8 cellular contexts compared by ENCODE assay signal in genomic region chrX:132488819-132489255, GRCh38. TPM values are rescaled to one million over a fixed set of nuclear protein-coding genes. Genes with fewer than 3 reads are reported as not detected.
DNase-seq lines count a peak whose midpoint lies in the region; TF ChIP-seq lines count a peak whose summit lies in the region.

Gene MBNL3 (minus strand): TSS chrX:132489038. CDS start chrX:132439611, 49,427 bp downstream.

- H3K4me1 ChIP-seq in sigmoid colon, result no peaks in the 10 kb centered on the region

- no peak for TF ChIP-seq CTCF in GM10248 (IDR thresholded peaks at IDR 0.05; ENCODE audit: control extremely low read depth, extremely low read depth, low read depth, missing control alignments)
- no peak for TF ChIP-seq CTCF in sigmoid colon (IDR thresholded peaks at IDR 0.05)

- CTCF ChIA-PET in GM10248 (lab: Yijun Ruan, JAX) (interaction anchor here (0.7 kb wide), 1 partner anchor 26 kb away, joined by 3 read pairs; no protein-coding TSS in a partner anchor), HEK293T (lab: Yijun Ruan, JAX) (interaction anchor here (0.6 kb wide), 1 partner anchor 8 kb away, joined by 3 read pairs; no protein-coding TSS in a partner anchor)

- intact Hi-C loops in T-helper 1 cell treated with Interleukin-12 subunit alpha and Interleukin-12 subunit beta and Interleukin-4 antibody, amounts not matched to agents 30 ng/mL and 1 ng/mL, for 36 hours (cut with micrococcal nuclease), result loop anchor here (1.0 to 10.0 kb wide), 14 partner anchors 8 to 1976 kb away; partner anchors contain the start of genes ENOX2, HPRT1 and HS6ST2
- intact Hi-C loops in sigmoid colon (cut with DNase I), result no loop called here

- peak within 1 kb of the TSS; percentile 34 to 64 (median 59) for H3K4me3 ChIP-seq in sigmoid colon

- 0 to 1% methylated on average over 28 of the region's 28 CpGs for WGBS in sigmoid colon, 2 donors

- H3K27me3 ChIP-seq in sigmoid colon, result peaks cover 0 to 3% (median 0%) of the 10 kb centered on the region in 3 donors

- no peak for TF ChIP-seq EP300 in sigmoid colon (IDR thresholded peaks at IDR 0.05)

- H3K27ac ChIP-seq in angular gyrus (ENCODE audit: low read depth, low read length) (peak within 1 kb of the TSS; percentile 15), sigmoid colon (peak within 1 kb of the TSS; percentile 55 to 77 (median 60))

- H3K9me3 ChIP-seq in sigmoid colon, result no peaks in the 10 kb centered on the region

- no peak for TF ChIP-seq POLR2A in sigmoid colon (IDR thresholded peaks at IDR 0.05)

- peak; percentile 22 for DNase-seq in GM10248 (ENCODE audit: extremely low spot score)
- DNase-seq in HEK293T (ENCODE audit: extremely low spot score), result peak; percentile 61
- DNase-seq in NCI-H1092 (lab: John Stamatoyannopoulos, UW), result peak; percentile 72
- DNase-seq in hypothalamus (lab: John Stamatoyannopoulos, UW), result peak in 43 of 51 donors; percentile 0 to 69 (median 17)
- peak; percentile 64 for DNase-seq in sigmoid colon
- DNase-seq in HuH-7.5 (ENCODE audit: low spot score), result no peak

- H3K36me3 ChIP-seq in sigmoid colon, result no peaks in the 10 kb centered on the region

- POLR2A ChIA-PET in GM10248 (lab: Yijun Ruan, JAX) (no interaction called here), HEK293T (lab: Yijun Ruan, JAX) (no interaction called here)

TF ChIP-seq in HEK293T, 16 proteins besides CTCF, POLR2A, EP300 and RAD21:
- TF ChIP-seq L3MBTL2 (conservative IDR thresholded peaks at IDR 0.05), result peak; percentile 89
- TF ChIP-seq ARNT (IDR thresholded peaks at IDR 0.05), result no peak
- TF ChIP-seq SUZ12 (IDR thresholded peaks at IDR 0.05), result no peak
- TF ChIP-seq ELF4 (IDR thresholded peaks at IDR 0.05), result no peak
- TF ChIP-seq ZNF384 (IDR thresholded peaks at IDR 0.05), result no peak

RNA-seq across cellular contexts. Expression of gene MBNL3, which starts in this region (rescaled TPM):
- 15.0 and 15.6 TPM in 2 replicates for total RNA-seq in T-helper 1 cell treated with Interleukin-12 subunit alpha and Interleukin-12 subunit beta and Interleukin-4 antibody, amounts not matched to agents 30 ng/mL and 1 ng/mL, for 36 hours
- 1 to 10 TPM; 1.7 to 5.7 (median 2.8) TPM for total RNA-seq in sigmoid colon
- polyA plus RNA-seq in sigmoid colon, result 1 to 10 TPM; 5.4 to 5.8 (median 5.8) TPM
